ENCODE assay signal across 1 cellular context in the genomic region with DNA sequence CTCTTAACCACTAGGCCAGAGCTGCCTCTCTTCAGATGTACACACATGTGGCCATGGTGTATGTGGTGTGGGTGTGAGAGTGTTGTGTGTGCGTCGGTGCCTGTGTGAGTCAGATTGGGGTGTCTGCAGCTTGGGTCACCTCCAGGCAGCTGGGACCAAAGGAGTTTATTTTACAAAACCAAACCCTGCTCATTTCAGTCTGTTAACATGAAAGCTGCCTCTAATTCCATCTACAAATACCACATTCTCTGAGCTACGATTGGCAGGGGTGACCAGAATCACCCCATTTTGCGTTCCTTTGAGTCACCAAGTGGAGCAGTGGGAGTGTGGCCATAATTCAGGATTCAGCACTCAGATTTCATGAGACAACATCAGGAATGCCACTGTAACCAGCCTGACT.
TF ChIP-seq lines count a peak whose summit lies in the region.

No MANE protein-coding gene starts in this region.

TF ChIP-seq in H1, 55 proteins besides CTCF, POLR2A, EP300 and RAD21:
- TF ChIP-seq, protein P1, sequence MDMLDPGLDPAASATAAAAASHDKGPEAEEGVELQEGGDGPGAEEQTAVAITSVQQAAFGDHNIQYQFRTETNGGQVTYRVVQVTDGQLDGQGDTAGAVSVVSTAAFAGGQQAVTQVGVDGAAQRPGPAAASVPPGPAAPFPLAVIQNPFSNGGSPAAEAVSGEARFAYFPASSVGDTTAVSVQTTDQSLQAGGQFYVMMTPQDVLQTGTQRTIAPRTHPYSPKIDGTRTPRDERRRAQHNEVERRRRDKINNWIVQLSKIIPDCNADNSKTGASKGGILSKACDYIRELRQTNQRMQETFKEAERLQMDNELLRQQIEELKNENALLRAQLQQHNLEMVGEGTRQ (IDR thresholded peaks at IDR 0.05; ENCODE audit: low read length): no peak
- no peak for TF ChIP-seq NRF1 (IDR thresholded peaks at IDR 0.05; ENCODE audit: low read depth, low read length)
- no peak for TF ChIP-seq RNF2 (IDR thresholded peaks at IDR 0.05; ENCODE audit: borderline replicate concordance, low read depth, low read length, missing control alignments, poor library complexity, severe bottlenecking)
- no peak for TF ChIP-seq SRF (IDR thresholded peaks at IDR 0.05; ENCODE audit: low read depth, low read length)
- no peak for TF ChIP-seq PHF8 (conservative IDR thresholded peaks at IDR 0.05; ENCODE audit: low read depth, low read length)
- TF ChIP-seq CREB1 (IDR thresholded peaks at IDR 0.05): no peak
- no peak for TF ChIP-seq TCF12 (IDR thresholded peaks at IDR 0.05; ENCODE audit: low read depth, low read length)
- TF ChIP-seq CEBPB (IDR thresholded peaks at IDR 0.05; ENCODE audit: low read depth, low read length): no peak
- no peak for TF ChIP-seq TAF1 (IDR thresholded peaks at IDR 0.05; ENCODE audit: low read depth, low read length)
- TF ChIP-seq CHD2 (IDR thresholded peaks at IDR 0.05; ENCODE audit: low read length): no peak
- TF ChIP-seq GABPA (IDR thresholded peaks at IDR 0.05; ENCODE audit: borderline replicate concordance, insufficient read depth, low read length): no peak
